In the genomic region with DNA sequence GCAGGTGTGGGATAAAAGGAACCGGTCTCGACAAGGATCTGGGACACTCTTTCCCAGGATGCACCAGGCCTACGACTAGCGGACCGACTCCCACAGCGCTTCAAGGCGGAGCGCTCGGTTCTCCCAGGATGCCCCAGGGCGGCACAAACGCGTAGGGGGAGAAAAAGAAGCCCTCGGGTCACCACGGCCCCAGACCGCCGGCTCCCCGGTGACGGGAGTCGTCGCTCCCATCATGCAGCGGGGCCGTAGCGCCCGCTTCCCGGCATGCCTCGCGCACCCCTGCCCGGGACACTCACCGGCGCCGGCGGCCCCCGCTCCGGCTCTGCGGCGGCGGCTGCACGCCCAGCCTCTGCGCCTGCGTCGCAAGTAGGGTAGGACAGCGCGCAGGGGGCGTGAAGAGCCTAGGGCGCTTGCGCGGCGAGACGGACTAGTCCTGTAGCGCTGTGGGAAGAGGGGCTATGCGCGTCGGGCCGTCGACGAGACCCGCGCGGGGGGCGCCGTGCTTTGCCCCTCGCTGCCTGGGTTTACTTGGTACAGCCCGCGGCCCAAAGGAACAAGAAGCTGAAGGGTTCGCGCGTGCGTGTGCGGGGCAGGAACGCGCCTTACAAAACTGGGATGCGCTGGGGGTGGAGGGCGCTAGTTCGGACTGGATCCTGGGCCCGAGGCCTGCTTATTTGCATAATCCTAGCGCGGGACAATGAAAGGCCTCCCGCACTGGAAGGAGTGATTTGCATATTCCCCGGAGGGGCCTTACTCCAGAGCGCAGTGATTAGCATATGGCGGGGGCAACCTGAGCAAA, we compare ENCODE assay signal across 1 cellular context.
TF ChIP-seq lines count a peak whose summit lies in the region.

Gene ZNF428 (minus strand): TSS at position 368 of the 799 bp plus-strand sequence. CDS start 5,325 bp downstream, outside the sequence.

TF ChIP-seq in HepG2, 621 proteins besides CTCF, POLR2A, EP300 and RAD21 (continued from another document and continues in another):
- TF ChIP-seq ZNF280B (CRISPR knock-in tag; IDR thresholded peaks at IDR 0.05; ENCODE audit: borderline replicate concordance) (0 out of 2 replicates have a peak, but pooled peaks have one; percentile 77), ZNF510 (CRISPR knock-in tag; IDR thresholded peaks at IDR 0.05; ENCODE audit: low read depth) (no peak), RNF2 (conservative IDR thresholded peaks at IDR 0.05; ENCODE audit: low read depth) (peak; percentile 84; the same call in 1 of the 2 replicates), MED1 (CRISPR knock-in tag; IDR thresholded peaks at IDR 0.05) (peak; percentile 69), ZNF335 (CRISPR knock-in tag; IDR thresholded peaks at IDR 0.05) (peak; percentile 67; the same call in 1 of the 2 replicates), ZBTB34 (CRISPR knock-in tag; IDR thresholded peaks at IDR 0.05) (peak; percentile 76; the same call in 1 of the 2 replicates), HOXA5 (CRISPR knock-in tag; IDR thresholded peaks at IDR 0.05) (peak; percentile 77; the same call in 1 of the 2 replicates), ZFP91 (CRISPR knock-in tag; IDR thresholded peaks at IDR 0.05; ENCODE audit: borderline replicate concordance) (peak; percentile 93; the same call in 1 of the 2 replicates), SIX4 (CRISPR knock-in tag; IDR thresholded peaks at IDR 0.05) (no peak; the same call in 1 of the 2 replicates), SMARCC2 (IDR thresholded peaks at IDR 0.05) (no peak), ZNF276 (CRISPR knock-in tag; IDR thresholded peaks at IDR 0.05; ENCODE audit: low read depth) (0 out of 2 replicates have a peak, but pooled peaks have one; percentile 60), ZNF33A (CRISPR knock-in tag; IDR thresholded peaks at IDR 0.05; ENCODE audit: borderline replicate concordance) (peak; percentile 75; the same call in 1 of the 2 replicates), ELF1 (CRISPR knock-in tag; IDR thresholded peaks at IDR 0.05) (no peak; the same call in 1 of the 2 replicates), ZNF10 (CRISPR knock-in tag; IDR thresholded peaks at IDR 0.05; ENCODE audit: borderline replicate concordance, low read depth) (0 out of 2 replicates have a peak, but pooled peaks have one; percentile 85), ZNF281 (CRISPR knock-in tag; IDR thresholded peaks at IDR 0.05; ENCODE audit: borderline replicate concordance) (no peak), HMGXB3 (CRISPR knock-in tag; IDR thresholded peaks at IDR 0.05; ENCODE audit: borderline replicate concordance) (peak; percentile 18; the same call in 1 of the 2 replicates), ZNF773 (CRISPR knock-in tag; IDR thresholded peaks at IDR 0.05; ENCODE audit: borderline replicate concordance) (peak; percentile 90; the same call in 1 of the 2 replicates), MTA1 (CRISPR knock-in tag; IDR thresholded peaks at IDR 0.05; ENCODE audit: borderline replicate concordance) (peak; percentile 96; the same call in 1 of the 2 replicates), TMF1 (CRISPR knock-in tag; IDR thresholded peaks at IDR 0.05; ENCODE audit: low read depth) (0 out of 2 replicates have a peak, but pooled peaks have one; percentile 40), PTBP1 (IDR thresholded peaks at IDR 0.05; ENCODE audit: low read depth, low read length, poor library complexity, severe bottlenecking) (peak; percentile 63), DBP (CRISPR knock-in tag; IDR thresholded peaks at IDR 0.05; ENCODE audit: not compliant biosample characterization) (no peak), MTF2 (CRISPR knock-in tag; IDR thresholded peaks at IDR 0.05; ENCODE audit: borderline replicate concordance) (no peak)
- TF ChIP-seq, protein P1, sequence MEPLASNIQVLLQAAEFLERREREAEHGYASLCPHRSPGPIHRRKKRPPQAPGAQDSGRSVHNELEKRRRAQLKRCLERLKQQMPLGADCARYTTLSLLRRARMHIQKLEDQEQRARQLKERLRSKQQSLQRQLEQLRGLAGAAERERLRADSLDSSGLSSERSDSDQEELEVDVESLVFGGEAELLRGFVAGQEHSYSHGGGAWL (CRISPR knock-in tag; IDR thresholded peaks at IDR 0.05) = peak; percentile 83; the same call in 1 of the 2 replicates
- TF ChIP-seq, protein P2, sequence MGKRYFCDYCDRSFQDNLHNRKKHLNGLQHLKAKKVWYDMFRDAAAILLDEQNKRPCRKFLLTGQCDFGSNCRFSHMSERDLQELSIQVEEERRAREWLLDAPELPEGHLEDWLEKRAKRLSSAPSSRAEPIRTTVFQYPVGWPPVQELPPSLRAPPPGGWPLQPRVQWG (CRISPR knock-in tag; IDR thresholded peaks at IDR 0.05; ENCODE audit: borderline replicate concordance, low read depth) = 0 out of 2 replicates have a peak, but pooled peaks have one; percentile 10
- TF ChIP-seq, protein P3, sequence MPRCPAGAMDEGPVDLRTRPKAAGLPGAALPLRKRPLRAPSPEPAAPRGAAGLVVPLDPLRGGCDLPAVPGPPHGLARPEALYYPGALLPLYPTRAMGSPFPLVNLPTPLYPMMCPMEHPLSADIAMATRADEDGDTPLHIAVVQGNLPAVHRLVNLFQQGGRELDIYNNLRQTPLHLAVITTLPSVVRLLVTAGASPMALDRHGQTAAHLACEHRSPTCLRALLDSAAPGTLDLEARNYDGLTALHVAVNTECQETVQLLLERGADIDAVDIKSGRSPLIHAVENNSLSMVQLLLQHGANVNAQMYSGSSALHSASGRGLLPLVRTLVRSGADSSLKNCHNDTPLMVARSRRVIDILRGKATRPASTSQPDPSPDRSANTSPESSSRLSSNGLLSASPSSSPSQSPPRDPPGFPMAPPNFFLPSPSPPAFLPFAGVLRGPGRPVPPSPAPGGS (CRISPR knock-in tag; IDR thresholded peaks at IDR 0.05) = peak; percentile 73; the same call in 1 of the 2 replicates
- TF ChIP-seq, protein P4, sequence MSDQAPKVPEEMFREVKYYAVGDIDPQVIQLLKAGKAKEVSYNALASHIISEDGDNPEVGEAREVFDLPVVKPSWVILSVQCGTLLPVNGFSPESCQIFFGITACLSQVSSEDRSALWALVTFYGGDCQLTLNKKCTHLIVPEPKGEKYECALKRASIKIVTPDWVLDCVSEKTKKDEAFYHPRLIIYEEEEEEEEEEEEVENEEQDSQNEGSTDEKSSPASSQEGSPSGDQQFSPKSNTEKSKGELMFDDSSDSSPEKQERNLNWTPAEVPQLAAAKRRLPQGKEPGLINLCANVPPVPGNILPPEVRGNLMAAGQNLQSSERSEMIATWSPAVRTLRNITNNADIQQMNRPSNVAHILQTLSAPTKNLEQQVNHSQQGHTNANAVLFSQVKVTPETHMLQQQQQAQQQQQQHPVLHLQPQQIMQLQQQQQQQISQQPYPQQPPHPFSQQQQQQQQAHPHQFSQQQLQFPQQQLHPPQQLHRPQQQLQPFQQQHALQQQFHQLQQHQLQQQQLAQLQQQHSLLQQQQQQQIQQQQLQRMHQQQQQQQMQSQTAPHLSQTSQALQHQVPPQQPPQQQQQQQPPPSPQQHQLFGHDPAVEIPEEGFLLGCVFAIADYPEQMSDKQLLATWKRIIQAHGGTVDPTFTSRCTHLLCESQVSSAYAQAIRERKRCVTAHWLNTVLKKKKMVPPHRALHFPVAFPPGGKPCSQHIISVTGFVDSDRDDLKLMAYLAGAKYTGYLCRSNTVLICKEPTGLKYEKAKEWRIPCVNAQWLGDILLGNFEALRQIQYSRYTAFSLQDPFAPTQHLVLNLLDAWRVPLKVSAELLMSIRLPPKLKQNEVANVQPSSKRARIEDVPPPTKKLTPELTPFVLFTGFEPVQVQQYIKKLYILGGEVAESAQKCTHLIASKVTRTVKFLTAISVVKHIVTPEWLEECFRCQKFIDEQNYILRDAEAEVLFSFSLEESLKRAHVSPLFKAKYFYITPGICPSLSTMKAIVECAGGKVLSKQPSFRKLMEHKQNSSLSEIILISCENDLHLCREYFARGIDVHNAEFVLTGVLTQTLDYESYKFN (CRISPR knock-in tag; conservative IDR thresholded peaks at IDR 0.05) = peak; percentile 44
